ENCODE assay signal across 25 cellular contexts in genomic region chr5:83204651-83205050, GRCh38.
DNase-seq lines count a peak whose midpoint lies in the region; ATAC-seq lines count a peak whose summit lies in the region.
"Had no signal": no experiment of that assay in that cellular context is flagged by ENCODE, and none has a peak within 500 bp of the region (broad histone marks: within the 10 kb centered on the region; RNA-seq: fewer than 3 reads in every experiment).

No MANE protein-coding gene starts in this region.

- H3K9me3 Mint-ChIP-seq in activated CD4-positive, alpha-beta T cell treated with anti-CD3 and anti-CD28 coated beads, Interleukin-2, amount 10 ng/mL, durations not matched to agents 24 days and 14 days = no peaks in the 10 kb centered on the region
- H3K9me3 Mint-ChIP-seq: activated CD8-positive, alpha-beta T cell treated with anti-CD3 and anti-CD28 coated beads for 36 hours; activated naive CD4-positive, alpha-beta T cell treated with anti-CD3 and anti-CD28 coated beads, Interleukin-2, amount 50 U/mL, for 72 hours; activated T-helper 2 cell treated with anti-CD3 and anti-CD28 coated beads, Interferon-gamma antibody, Interleukin-2, Interleukin-4, amounts not matched to agents 10 μg/mL and 5 μg/mL and 100 μg/mL, durations not matched to agents 14 hours and 24 hours and 36 hours; natural killer cell; T-helper 1 cell treated with Interleukin-12 subunit alpha and Interleukin-12 subunit beta and Interleukin-4 antibody, amounts not matched to agents 30 μg/mL and 1 μg/mL, for 36 hours had no signal

- H3K4me1 Mint-ChIP-seq in activated CD4-positive, alpha-beta T cell treated with anti-CD3 and anti-CD28 coated beads, Interleukin-2, amount 10 ng/mL, durations not matched to agents 24 days and 14 days = no peaks in the 10 kb centered on the region
- H3K4me1 Mint-ChIP-seq: natural killer cell had no signal

- H3K27me3 Mint-ChIP-seq in activated CD4-positive, alpha-beta T cell treated with anti-CD3 and anti-CD28 coated beads, Interleukin-2, amount 10 ng/mL, durations not matched to agents 24 days and 14 days = no peaks in the 10 kb centered on the region
- H3K27me3 Mint-ChIP-seq: activated CD8-positive, alpha-beta T cell treated with anti-CD3 and anti-CD28 coated beads for 36 hours had no signal

- peak; percentile 67 for ATAC-seq in GM18502 (IDR thresholded peaks at IDR 0.05; ENCODE audit: poor library complexity, unreplicated experiment)
- ATAC-seq in GM21390 (IDR thresholded peaks at IDR 0.05; ENCODE audit: unreplicated experiment) = peak; percentile 81
- peak; percentile 64 for ATAC-seq in HG02981 (IDR thresholded peaks at IDR 0.05; ENCODE audit: unreplicated experiment)
- peak; percentile 50 for ATAC-seq in HG03469 (IDR thresholded peaks at IDR 0.05; ENCODE audit: unreplicated experiment)
- ATAC-seq: activated CD8-positive, alpha-beta T cell treated with anti-CD3 and anti-CD28 coated beads for 36 hours; activated naive CD4-positive, alpha-beta T cell treated with anti-CD3 and anti-CD28 coated beads, Interleukin-2, amount 50 U/mL, for 72 hours; K562; natural killer cell had no signal

- no peaks in the 10 kb centered on the region for H3K36me3 Mint-ChIP-seq in activated CD4-positive, alpha-beta T cell treated with anti-CD3 and anti-CD28 coated beads, Interleukin-2, amount 10 ng/mL, durations not matched to agents 24 days and 14 days (ENCODE audit: low read depth)
- H3K36me3 Mint-ChIP-seq: activated naive CD4-positive, alpha-beta T cell treated with anti-CD3 and anti-CD28 coated beads, Interleukin-2, amount 50 U/mL, for 72 hours; natural killer cell had no signal

- intact Hi-C loops in activated CD4-positive, alpha-beta T cell treated with anti-CD3 and anti-CD28 coated beads, Interleukin-2, amount 10 ng/mL, durations not matched to agents 24 days and 14 days (cut with micrococcal nuclease) = no loop called here

- no peak overlapping the region for H3K27ac Mint-ChIP-seq in activated CD4-positive, alpha-beta T cell treated with anti-CD3 and anti-CD28 coated beads, Interleukin-2, amount 10 ng/mL, durations not matched to agents 24 days and 14 days
- H3K27ac Mint-ChIP-seq: activated CD8-positive, alpha-beta T cell treated with anti-CD3 and anti-CD28 coated beads for 36 hours; activated naive CD4-positive, alpha-beta T cell treated with anti-CD3 and anti-CD28 coated beads, Interleukin-2, amount 50 U/mL, for 72 hours; activated T-helper 2 cell treated with anti-CD3 and anti-CD28 coated beads, Interferon-gamma antibody, Interleukin-2, Interleukin-4, amounts not matched to agents 10 μg/mL and 5 μg/mL and 100 μg/mL, durations not matched to agents 14 hours and 24 hours and 36 hours; natural killer cell; T-helper 1 cell treated with Interleukin-12 subunit alpha and Interleukin-12 subunit beta and Interleukin-4 antibody, amounts not matched to agents 30 μg/mL and 1 μg/mL, for 36 hours had no signal

- DNase-seq in COLO668 (lab: John Stamatoyannopoulos, UW; ENCODE audit: unreplicated experiment) = no peak
- DNase-seq in activated CD4-positive, alpha-beta T cell treated with anti-CD3 and anti-CD28 coated beads, Interleukin-2, amount 10 ng/mL, durations not matched to agents 24 days and 14 days = no peak
- no peak for DNase-seq in NCI-H345 (lab: John Stamatoyannopoulos, UW)
- no peak for DNase-seq in NCI-H128 (lab: John Stamatoyannopoulos, UW; ENCODE audit: unreplicated experiment)
- DNase-seq: ACHN; activated CD4-positive, CD25-positive, alpha-beta regulatory T cell treated with anti-CD3 and anti-CD28 coated beads, Interleukin-2, amount 50 U/mL, for 72 hours; activated CD8-positive, alpha-beta T cell treated with anti-CD3 and anti-CD28 coated beads for 36 hours; aorta; colonic mucosa; effector CD8-positive, alpha-beta T cell; GM23248; islet precursor cell; natural killer cell; NCI-H1105; NCI-H1930; NCI-H69; stimulated activated naive CD4-positive, alpha-beta T cell treated with Interleukin-2 at 50 U/mL for 16 hours had no signal

- H3K4me3 Mint-ChIP-seq in activated CD4-positive, alpha-beta T cell treated with anti-CD3 and anti-CD28 coated beads, Interleukin-2, amount 10 ng/mL, durations not matched to agents 24 days and 14 days = no peak overlapping the region
- H3K4me3 Mint-ChIP-seq: activated CD8-positive, alpha-beta T cell treated with anti-CD3 and anti-CD28 coated beads for 36 hours; natural killer cell; T-helper 1 cell treated with Interleukin-12 subunit alpha and Interleukin-12 subunit beta and Interleukin-4 antibody, amounts not matched to agents 30 μg/mL and 1 μg/mL, for 36 hours had no signal
